8 cellular contexts compared by ENCODE assay signal in the genomic region with DNA sequence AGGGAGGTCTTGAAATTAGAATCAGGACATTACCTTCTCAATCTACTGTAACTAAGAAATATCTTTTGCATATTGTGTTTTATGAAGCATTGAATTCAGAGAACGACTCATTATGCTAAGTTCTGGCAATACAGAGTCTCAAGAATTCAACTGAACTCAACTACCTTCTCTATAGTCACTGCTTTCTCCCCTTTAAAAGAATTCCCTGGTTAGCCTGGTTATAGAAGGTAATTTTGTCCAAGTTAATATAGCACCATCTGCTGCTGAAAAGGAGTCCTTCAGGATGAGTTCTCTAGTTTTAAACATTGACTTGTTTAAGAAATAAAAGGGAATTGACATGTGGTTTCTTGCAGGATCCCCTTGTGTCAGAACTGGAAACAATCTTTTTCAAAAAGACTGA.
DNase-seq lines count a peak whose midpoint lies in the region; ATAC-seq and TF ChIP-seq lines count a peak whose summit lies in the region.
"Had no signal": no experiment of that assay in that cellular context is flagged by ENCODE, and none has a peak within 500 bp of the region (broad histone marks: within the 10 kb centered on the region; RNA-seq: fewer than 3 reads in every experiment).

No MANE protein-coding gene starts in this region.

- no peak overlapping the region for H3K9ac ChIP-seq in PC-3 (ENCODE audit: low read length)

- no peaks in the 10 kb centered on the region for H4K20me1 ChIP-seq in PC-3 (ENCODE audit: low read length)

- H3K79me2 ChIP-seq in PC-3 (ENCODE audit: low read length), result no peaks in the 10 kb centered on the region

- peaks cover 47% of the 10 kb centered on the region for H3K27me3 ChIP-seq in PC-3 (ENCODE audit: low read length)

- TF ChIP-seq CTCF in PC-3 (conservative IDR thresholded peaks at IDR 0.05; ENCODE audit: low read depth, low read length), result peak; percentile 58
- peak; percentile 58 for TF ChIP-seq CTCF in retinal pigment epithelial cell (conservative IDR thresholded peaks at IDR 0.05; ENCODE audit: low read depth, low read length)

- no peaks in the 10 kb centered on the region for H3K4me1 ChIP-seq in PC-3 (ENCODE audit: insufficient read depth, low read length)

- H3K4me2 ChIP-seq in PC-3 (ENCODE audit: low read length), result no peak overlapping the region

- H3K4me3 ChIP-seq in PC-3 (ENCODE audit: low read length), result no peak overlapping the region
- no peak overlapping the region for H3K4me3 ChIP-seq in retinal pigment epithelial cell (ENCODE audit: low read length)

- intact Hi-C loops in PC-3 (cut with micrococcal nuclease), result no loop called here

- POLR2A ChIA-PET in PC-3 (lab: Charles Lee; ENCODE audit: unreplicated experiment), result no interaction called here

- no peaks in the 10 kb centered on the region for H3F3A ChIP-seq in PC-3 (ENCODE audit: low read length, unreplicated experiment)

- H3K9me3 ChIP-seq in PC-3 (ENCODE audit: low read length), result no peaks in the 10 kb centered on the region

- peak; percentile 29; the same call in 1 of the 2 replicates for ATAC-seq in PC-3
- ATAC-seq in GM19463 (IDR thresholded peaks at IDR 0.05; ENCODE audit: unreplicated experiment), result no peak
- no peak for ATAC-seq in GM18909 (IDR thresholded peaks at IDR 0.05; ENCODE audit: poor library complexity, unreplicated experiment)

- no peak overlapping the region for H3K27ac ChIP-seq in PC-3 (ENCODE audit: low read length)

- DNase-seq in H4 (ENCODE audit: low spot score) (peak; percentile 35), PC-3 (peak; percentile 40), fibroblast of gingiva (ENCODE audit: low read depth) (peak; percentile 54), retinal pigment epithelial cell (ENCODE audit: low read depth) (no peak)
- DNase-seq in activated CD8-positive, alpha-beta memory T cell treated with anti-CD3 and anti-CD28 coated beads for 24 hours, result no peak
- DNase-seq: naive B cell had no signal

- H3K9me2 ChIP-seq in PC-3 (replicated peaks; ENCODE audit: low read length), result no peaks in the 10 kb centered on the region

- CTCF ChIA-PET in PC-3 (lab: Charles Lee), result no interaction called here

- H3K36me3 ChIP-seq in PC-3 (ENCODE audit: low read depth, low read length), result no peaks in the 10 kb centered on the region

- no peak overlapping the region for H2AFZ ChIP-seq in PC-3 (ENCODE audit: low read length)

- no TSS peak for BruUV-seq in PC-3 (replicated peaks; lab: Mats Ljungman, UMichigan)

Comparison
In these comparisons a context has a peak if more than half of its experiments do, and no peak if none do; other contexts are left out.
1. DNase-seq: peak in H4 (single experiment), PC-3 (single experiment) and fibroblast of gingiva (single experiment); none in retinal pigment epithelial cell (single experiment) and activated CD8-positive, alpha-beta memory T cell treated with anti-CD3 and anti-CD28 coated beads for 24 hours (single experiment).